9 cellular contexts compared by ENCODE assay signal in genomic region chrX:30060718-30061117, GRCh38.
DNase-seq lines count a peak whose midpoint lies in the region; ATAC-seq and TF ChIP-seq lines count a peak whose summit lies in the region.
"Had no signal": no experiment of that assay in that cellular context is flagged by ENCODE, and none has a peak within 500 bp of the region (broad histone marks: within the 10 kb centered on the region; RNA-seq: fewer than 3 reads in every experiment).

No MANE protein-coding gene starts in this region.

- H3K9me3 ChIP-seq in body of pancreas: no peaks in the 10 kb centered on the region

- ATAC-seq in body of pancreas (no peak), GM21528 (IDR thresholded peaks at IDR 0.05; ENCODE audit: low FRiP score, unreplicated experiment) (no peak)
- ATAC-seq in natural killer cell treated with Interleukin-12 subunit alpha and Interleukin-12 subunit beta and Interleukin-15 and Interleukin-18, amount 100 ng/mL, for 72 hours: no peak
- ATAC-seq: naive thymus-derived CD4-positive, alpha-beta T cell had no signal

- H3K27ac ChIP-seq in brain microvascular endothelial cell: no peak overlapping the region
- H3K27ac ChIP-seq in body of pancreas: no peak overlapping the region

- no peaks in the 10 kb centered on the region for H3K27me3 Mint-ChIP-seq in nephron progenitor cell (ENCODE audit: low read depth, poor library complexity)
- H3K27me3 Mint-ChIP-seq in natural killer cell treated with Interleukin-12 subunit alpha and Interleukin-12 subunit beta and Interleukin-15 and Interleukin-18, amount 100 ng/mL, for 72 hours: no peaks in the 10 kb centered on the region
- H3K27me3 Mint-ChIP-seq: naive thymus-derived CD4-positive, alpha-beta T cell had no signal

- H3K36me3 ChIP-seq in brain microvascular endothelial cell (replicated peaks) (no peaks in the 10 kb centered on the region), body of pancreas (replicated peaks in 1 of 2; ENCODE audit: insufficient read depth in 1 of 2, low read depth in 2 of 2) (no peaks in the 10 kb centered on the region)

- intact Hi-C loops in body of pancreas (cut with DNase I): no loop called here

- no peaks in the 10 kb centered on the region for H3K36me3 Mint-ChIP-seq in nephron progenitor cell (ENCODE audit: low read depth)
- no peaks in the 10 kb centered on the region for H3K36me3 Mint-ChIP-seq in natural killer cell treated with Interleukin-12 subunit alpha and Interleukin-12 subunit beta and Interleukin-15 and Interleukin-18, amount 100 ng/mL, for 72 hours
- H3K36me3 Mint-ChIP-seq: naive thymus-derived CD4-positive, alpha-beta T cell had no signal

- 0 out of 2 replicates have a peak, but pooled peaks have one; percentile 30 for TF ChIP-seq CTCF in GM12874 (IDR thresholded peaks at IDR 0.05; ENCODE audit: insufficient read depth, low read depth, low read length)
- TF ChIP-seq CTCF in brain microvascular endothelial cell (IDR thresholded peaks at IDR 0.05; ENCODE audit: low read depth, low read length, missing control alignments): peak; percentile 64
- peak; percentile 59 for TF ChIP-seq CTCF in nephron progenitor cell (IDR thresholded peaks at IDR 0.05)
- TF ChIP-seq CTCF in body of pancreas (IDR thresholded peaks at IDR 0.05): no peak

- TF ChIP-seq POLR2A in body of pancreas (IDR thresholded peaks at IDR 0.05): no peak

- H3K4me3 ChIP-seq in brain microvascular endothelial cell (ENCODE audit: low read depth, low read length) (no peak overlapping the region), body of pancreas (no peak overlapping the region)

- H3K4me1 Mint-ChIP-seq in nephron progenitor cell: no peaks in the 10 kb centered on the region
- no peaks in the 10 kb centered on the region for H3K4me1 Mint-ChIP-seq in natural killer cell treated with Interleukin-12 subunit alpha and Interleukin-12 subunit beta and Interleukin-15 and Interleukin-18, amount 100 ng/mL, for 72 hours (ENCODE audit: low read depth in 2 of 2)
- H3K4me1 Mint-ChIP-seq: naive thymus-derived CD4-positive, alpha-beta T cell had no signal

- H3K27me3 ChIP-seq in brain microvascular endothelial cell (replicated peaks) (no peaks in the 10 kb centered on the region), body of pancreas (no peaks in the 10 kb centered on the region)

- no peak overlapping the region for H3K4me3 Mint-ChIP-seq in nephron progenitor cell
- H3K4me3 Mint-ChIP-seq in natural killer cell treated with Interleukin-12 subunit alpha and Interleukin-12 subunit beta and Interleukin-15 and Interleukin-18, amount 100 ng/mL, for 72 hours: no peak overlapping the region
- H3K4me3 Mint-ChIP-seq: naive thymus-derived CD4-positive, alpha-beta T cell had no signal

- peaks cover 9% of the 10 kb centered on the region for H3K9me3 Mint-ChIP-seq in nephron progenitor cell
- H3K9me3 Mint-ChIP-seq in natural killer cell treated with Interleukin-12 subunit alpha and Interleukin-12 subunit beta and Interleukin-15 and Interleukin-18, amount 100 ng/mL, for 72 hours: peaks cover 3% of the 10 kb centered on the region

- 17 to 20% methylated on average over 2 of the region's 2 CpGs for WGBS in body of pancreas, 2 donors

- in situ Hi-C loops in brain microvascular endothelial cell (cut with HindIII; ENCODE audit: low pct_ligation_motif_present, low sequenced_read_pairs): no loop called here

- H3K27ac Mint-ChIP-seq in nephron progenitor cell: no peak overlapping the region
- H3K27ac Mint-ChIP-seq in natural killer cell treated with Interleukin-12 subunit alpha and Interleukin-12 subunit beta and Interleukin-15 and Interleukin-18, amount 100 ng/mL, for 72 hours: no peak overlapping the region
- H3K27ac Mint-ChIP-seq: naive thymus-derived CD4-positive, alpha-beta T cell had no signal

- no peaks in the 10 kb centered on the region for H3K4me1 ChIP-seq in body of pancreas

- DNase-seq in HT1080 (ENCODE audit: low read depth) (peak; percentile 10), brain microvascular endothelial cell (peak; percentile 8), nephron progenitor cell (peak; percentile 13), body of pancreas (no peak), activated gamma-delta T cell treated with Interleukin-2 at 50 U/mL for 16 hours (no peak)
- no peak for DNase-seq in natural killer cell treated with Interleukin-12 subunit alpha and Interleukin-12 subunit beta and Interleukin-15 and Interleukin-18, amount 100 ng/mL, for 72 hours (ENCODE audit: low spot score)
- DNase-seq: naive thymus-derived CD4-positive, alpha-beta T cell had no signal

Comparison
In these comparisons a context has a peak if more than half of its experiments do, and no peak if none do; other contexts are left out.
1. CTCF ChIP-seq: peak in GM12874 (single experiment), brain microvascular endothelial cell (single experiment) and nephron progenitor cell (single experiment); none in body of pancreas (0 of 7).
2. DNase-seq: peak in HT1080 (single experiment), brain microvascular endothelial cell (single experiment) and nephron progenitor cell (single experiment); none in body of pancreas (0 of 4), activated gamma-delta T cell treated with Interleukin-2 at 50 U/mL for 16 hours (single experiment) and natural killer cell treated with Interleukin-12 subunit alpha and Interleukin-12 subunit beta and Interleukin-15 and Interleukin-18, amount 100 ng/mL, for 72 hours (single experiment).